Comparison of ENCODE assay signal across 28 cellular contexts in genomic region chr6:155837474-155837873, GRCh38.
"Had no signal": no experiment of that assay in that cellular context is flagged by ENCODE, and none has a peak within 500 bp of the region (broad histone marks: within the 10 kb centered on the region; RNA-seq: fewer than 3 reads in every experiment).

No MANE protein-coding gene starts in this region.

- H3K4me1 ChIP-seq: colonic mucosa, esophagus muscularis mucosa, esophagus squamous epithelium, foreskin keratinocyte, gastrocnemius medialis, gastroesophageal sphincter, heart left ventricle, heart right ventricle had no signal

- H3K36me3 ChIP-seq: colonic mucosa, esophagus muscularis mucosa, esophagus squamous epithelium, gastrocnemius medialis, gastroesophageal sphincter, heart left ventricle, heart right ventricle had no signal

- ATAC-seq: effector memory CD8-positive, alpha-beta T cell; esophagus mucosa; foreskin keratinocyte; gastrocnemius medialis; gastroesophageal sphincter; heart left ventricle; heart right ventricle had no signal

- H3K9me3 ChIP-seq: colonic mucosa, esophagus muscularis mucosa, esophagus squamous epithelium, gastrocnemius medialis, gastroesophageal sphincter had no signal

- DNase-seq: colonic mucosa; cortex of kidney; dermis blood vessel endothelial cell; dorsolateral prefrontal cortex; effector CD4-positive, alpha-beta T cell; effector CD8-positive, alpha-beta T cell; effector memory CD4-positive, alpha-beta T cell; effector memory CD8-positive, alpha-beta T cell; endodermal cell; erythroblast; esophagus squamous epithelium; foreskin fibroblast; foreskin keratinocyte; foreskin melanocyte; gastrocnemius medialis; glutamatergic neuron; head of caudate nucleus; heart left ventricle; heart right ventricle had no signal

- H3K27ac ChIP-seq: colonic mucosa, coronary artery, dorsolateral prefrontal cortex, epithelial cell of prostate, esophagus muscularis mucosa, esophagus squamous epithelium, foreskin keratinocyte, gastrocnemius medialis, gastroesophageal sphincter, heart left ventricle, heart right ventricle had no signal

- H3K4me3 ChIP-seq: colonic mucosa, coronary artery, dorsolateral prefrontal cortex, esophagus muscularis mucosa, esophagus squamous epithelium, gastrocnemius medialis, gastroesophageal sphincter, heart left ventricle, heart right ventricle had no signal

- FAIRE-seq: colon, endometrium, endothelial cell of umbilical vein, frontal cortex had no signal

- H3K27me3 ChIP-seq: colonic mucosa, dorsolateral prefrontal cortex, esophagus muscularis mucosa, esophagus squamous epithelium, foreskin keratinocyte, gastrocnemius medialis, gastroesophageal sphincter, heart left ventricle, heart right ventricle had no signal
